Comparison of ENCODE assay signal across 8 cellular contexts in the genomic region with DNA sequence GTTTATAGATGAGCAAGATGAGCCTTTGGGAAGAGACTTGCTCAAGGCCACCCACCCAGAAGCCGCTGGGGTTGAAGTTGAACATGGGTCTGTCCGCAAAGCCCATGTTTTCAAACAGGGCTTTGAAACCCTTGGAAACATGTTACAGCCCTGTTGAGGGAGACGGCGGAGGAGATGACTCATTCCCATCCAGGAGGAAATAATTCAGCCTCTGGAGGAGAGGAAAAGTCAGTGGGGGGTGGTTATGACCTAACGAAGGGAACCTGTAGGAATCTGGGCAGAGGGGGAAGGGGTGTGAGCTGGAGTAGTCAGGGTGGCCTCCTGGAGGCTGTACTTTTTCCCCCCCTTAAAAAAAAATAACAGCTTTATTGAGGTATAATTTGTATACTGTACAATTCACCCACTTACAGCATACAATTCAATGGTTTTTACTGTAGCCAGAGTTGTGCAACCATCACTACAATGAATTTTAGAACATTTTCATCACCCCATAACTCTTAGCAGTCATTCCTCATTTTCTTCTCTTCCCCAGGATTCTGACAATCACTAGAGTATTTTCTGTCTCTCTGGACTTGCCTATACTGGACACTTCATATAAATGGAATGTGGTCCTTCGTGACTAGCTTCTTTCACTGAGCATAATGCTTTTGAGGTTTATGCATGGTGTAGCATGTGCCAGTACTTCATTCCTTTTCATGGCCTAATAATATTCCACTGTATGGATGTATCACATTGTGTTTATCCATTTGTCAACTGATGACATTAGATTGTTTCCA. TPM values are rescaled to one million over a fixed set of nuclear protein-coding genes. Genes with fewer than 3 reads are reported as not detected.
DNase-seq lines count a peak whose midpoint lies in the region; ATAC-seq, FAIRE-seq and TF ChIP-seq lines count a peak whose summit lies in the region.

No MANE protein-coding gene starts in this region.

- H2AFZ ChIP-seq in K562 (ENCODE audit: low read depth, low read length) = no peak overlapping the region
- no peak overlapping the region for H2AFZ ChIP-seq in HepG2 (ENCODE audit: low read length)

- no peaks in the 10 kb centered on the region for H3K79me2 ChIP-seq in K562 (ENCODE audit: control insufficient read depth, insufficient read depth, low read length)
- peaks cover 12% of the 10 kb centered on the region for H3K79me2 ChIP-seq in HepG2 (ENCODE audit: insufficient read depth, low read length)

- H3K4me3 ChIP-seq in heart left ventricle (no peak overlapping the region), K562 (no peak overlapping the region), HepG2 (replicated peaks in 1 of 3; ENCODE audit: insufficient read depth in 1 of 3, low read depth in 2 of 3, low read length in 3 of 3) (no peak overlapping the region), prostate gland (no peak overlapping the region)

- peak in 1 of 5 donors; percentile 39 for DNase-seq in heart left ventricle
- no peak for DNase-seq in left ventricle myocardium superior
- DNase-seq in K562 (ENCODE audit: extremely low read depth in 1 of 4, low spot score in 3 of 4) = no peak
- DNase-seq in HepG2 (ENCODE audit: low spot score) = no peak
- peak; percentile 81 for DNase-seq in urothelium cell line (ENCODE audit: low spot score)
- DNase-seq in prostate gland (ENCODE audit: low spot score) = no peak

- no peak for TF ChIP-seq EP300 in K562 (IDR thresholded peaks at IDR 0.05; ENCODE audit: low read length)
- TF ChIP-seq EP300 in HepG2 (IDR thresholded peaks at IDR 0.05; ENCODE audit: low read depth in 2 of 2, low read length in 2 of 2) = no peak
- no peak for TF ChIP-seq EP300 in HepG2 (CRISPR knock-in tag; IDR thresholded peaks at IDR 0.05; ENCODE audit: borderline replicate concordance)

- BruUV-seq in K562 (replicated peaks; lab: Mats Ljungman, UMichigan) = no TSS peak
- BruUV-seq in HepG2 (replicated peaks; lab: Mats Ljungman, UMichigan) = no TSS peak

- no peak for TF ChIP-seq RAD21 in K562 (CRISPR knock-in tag; conservative IDR thresholded peaks at IDR 0.05 in 1 of 2, IDR thresholded peaks at IDR 0.05 in 1 of 2)
- TF ChIP-seq RAD21 in HepG2 (CRISPR knock-in tag; IDR thresholded peaks at IDR 0.05) = no peak

- peak in 3 of 4 donors; percentile 37 to 76 (median 55) for ATAC-seq in heart left ventricle
- ATAC-seq in left ventricle myocardium superior = no peak
- ATAC-seq in K562 = no peak
- ATAC-seq in HepG2 = no peak
- ATAC-seq in HG02571 (IDR thresholded peaks at IDR 0.05; ENCODE audit: unreplicated experiment) = no peak
- no peak for ATAC-seq in GM18498 (IDR thresholded peaks at IDR 0.05; ENCODE audit: unreplicated experiment)

- H4K20me1 ChIP-seq in K562 (replicated peaks; ENCODE audit: control insufficient read depth, insufficient read depth, low read length) = no peaks in the 10 kb centered on the region
- no peaks in the 10 kb centered on the region for H4K20me1 ChIP-seq in HepG2 (ENCODE audit: insufficient read depth, low read length)

- H3K27ac ChIP-seq in heart left ventricle (peak overlapping the region in 10 of 12 donors; percentile 13 to 95 (median 58)), K562 (ENCODE audit: extremely low read depth, low read depth, low read length) (no peak overlapping the region), HepG2 (ENCODE audit: extremely low read length, insufficient read depth, low read length) (no peak overlapping the region), prostate gland (no peak overlapping the region)

- 55 to 65% (median 58%) methylated on average over 6 of the region's 6 CpGs for WGBS in heart left ventricle, 4 donors
- WGBS in K562 (ENCODE audit: insufficient coverage, low coverage, missing lambda C conversion rate) = 2% methylated on average over 6 of the region's 6 CpGs
- 16% methylated on average over 5 of the region's 6 CpGs for WGBS in HepG2 (ENCODE audit: low lambda C conversion rate)
- 74% methylated on average over 6 of the region's 6 CpGs for WGBS in prostate gland

- in situ Hi-C loops in K562 (cut with MboI) = no loop called here
- in situ Hi-C loops in HepG2 (cut with HindIII; ENCODE audit: extremely low pct_ligation_motif_present, low pct_unique_long_range_greater_than_20kb) = no loop called here

- CTCF ChIA-PET in K562 (lab: Yijun Ruan, JAX; ENCODE audit: low intra/inter-chr PET ratio) (no interaction called here), HepG2 (lab: Yijun Ruan, JAX; ENCODE audit: low intra/inter-chr PET ratio, low total read pairs) (no interaction called here)

- no peaks in the 10 kb centered on the region for H3K9me1 ChIP-seq in K562 (ENCODE audit: control insufficient read depth, insufficient read depth, low read length)

- peaks cover 0 to 62% (median 25%) of the 10 kb centered on the region in 12 donors for H3K4me1 ChIP-seq in heart left ventricle
- H3K4me1 ChIP-seq in K562 (replicated peaks in 1 of 2; ENCODE audit: control insufficient read depth in 2 of 2, insufficient read depth in 2 of 2, low read length in 2 of 2) = peaks cover 0 to 8% of the 10 kb centered on the region in 2 experiments; a peak in 2 of 5 replicates
- H3K4me1 ChIP-seq in HepG2 (ENCODE audit: insufficient read depth, low read length) = peaks cover 41% of the 10 kb centered on the region
- no peaks in the 10 kb centered on the region for H3K4me1 ChIP-seq in prostate gland (replicated peaks)

- no peak for TF ChIP-seq POLR2A in heart left ventricle (IDR thresholded peaks at IDR 0.05)
- no peak for TF ChIP-seq POLR2A in K562 (conservative IDR thresholded peaks at IDR 0.05)
- no peak for TF ChIP-seq POLR2A in HepG2 (IDR thresholded peaks at IDR 0.05; ENCODE audit: insufficient read depth in 1 of 2, low read depth in 2 of 2, low read length in 2 of 2)
- no peak for TF ChIP-seq POLR2A in prostate gland (IDR thresholded peaks at IDR 0.05)

- intact Hi-C loops in heart left ventricle (cut with DNase I) (loop anchor here in 2 of 10 donors (5.0 kb wide), 1 partner anchor 54 kb away; no protein-coding TSS in a partner anchor), left ventricle myocardium superior (cut with micrococcal nuclease) (no loop called here), K562 (cut with micrococcal nuclease) (no loop called here), HepG2 (cut with micrococcal nuclease; ENCODE audit: unreplicated experiment) (loop anchor here (2.0 to 5.0 kb wide), 2 partner anchors 27 to 39 kb away; no protein-coding TSS in a partner anchor), prostate gland (cut with DNase I) (loop anchor here (10.0 kb wide), 1 partner anchor 173 kb away; no protein-coding TSS in a partner anchor)

- TF ChIP-seq CTCF in heart left ventricle (IDR thresholded peaks at IDR 0.05) (no peak), K562 (IDR thresholded peaks at IDR 0.05 in 2 of 3, conservative IDR thresholded peaks at IDR 0.05 in 1 of 3; ENCODE audit: insufficient read depth in 2 of 3, low read depth in 1 of 3, low read length in 3 of 3) (no peak), HepG2 (CRISPR knock-in tag; IDR thresholded peaks at IDR 0.05) (no peak), prostate gland (IDR thresholded peaks at IDR 0.05) (no peak)

- H3K27me3 ChIP-seq in heart left ventricle = no peaks in the 10 kb centered on the region
- H3K27me3 ChIP-seq in K562 (ENCODE audit: control insufficient read depth in 2 of 2, insufficient read depth in 2 of 2, low read length in 2 of 2) = peaks cover 3 to 34% of the 10 kb centered on the region in 2 experiments; a peak in 4 of 5 replicates
- H3K27me3 ChIP-seq in HepG2 (ENCODE audit: control insufficient read depth in 1 of 2, insufficient read depth in 2 of 2, low read length in 2 of 2) = no peaks in the 10 kb centered on the region; a peak in 1 of 5 replicates
- H3K27me3 ChIP-seq in prostate gland (replicated peaks; ENCODE audit: insufficient read depth) = no peaks in the 10 kb centered on the region

- H3K36me3 ChIP-seq in heart left ventricle (no peaks in the 10 kb centered on the region), K562 (ENCODE audit: control insufficient read depth, insufficient read depth, low read length) (no peaks in the 10 kb centered on the region), HepG2 (replicated peaks in 1 of 2; ENCODE audit: control insufficient read depth in 1 of 2, insufficient read depth in 2 of 2, low read length in 2 of 2) (no peaks in the 10 kb centered on the region), prostate gland (no peaks in the 10 kb centered on the region)

- POLR2A ChIA-PET in K562 (lab: Yijun Ruan, JAX) (no interaction called here), HepG2 (lab: Yijun Ruan, JAX) (interaction anchor here (1.3 kb wide), 1 partner anchor 38 kb away, joined by 3 read pairs; no protein-coding TSS in a partner anchor)

- H3K9me3 ChIP-seq in heart left ventricle (no peaks in the 10 kb centered on the region), K562 (replicated peaks; ENCODE audit: control insufficient read depth, insufficient read depth, low read depth, low read length) (no peaks in the 10 kb centered on the region), HepG2 (ENCODE audit: low read length) (no peaks in the 10 kb centered on the region), prostate gland (no peaks in the 10 kb centered on the region)

- no peak for FAIRE-seq in K562 (lab: Jason Lieb, UNC)
- no peak for FAIRE-seq in HepG2 (lab: Jason Lieb, UNC)
- no peak for FAIRE-seq in urothelium cell line (lab: Jason Lieb, UNC)

- H3K4me2 ChIP-seq in K562 (ENCODE audit: insufficient read depth, low read length) (no peak overlapping the region), HepG2 (ENCODE audit: low read depth, low read length) (0 out of 2 replicates have a peak overlapping the region, but pooled peaks have one; percentile 5)

- no peak overlapping the region for H3K9ac ChIP-seq in K562 (ENCODE audit: insufficient read depth in 1 of 2, low read depth in 2 of 2, low read length in 2 of 2)
- no peak overlapping the region for H3K9ac ChIP-seq in HepG2 (ENCODE audit: insufficient read depth, low read depth, low read length)

RNA-seq across cellular contexts. Expression of a gene that starts 1.9 kb away (rescaled TPM):
- total RNA-seq in heart left ventricle (10 to 100 TPM in 8 of 9 donors, 1 to 10 TPM in 1; 9.7 to 37.0 (median 14.6) TPM), left ventricle myocardium superior (14.7 TPM), K562 (2014; rRNA removed) (not detected in 2 replicates), K562 (2014; rRNA removed; fragmentation: Illumina TruSeq; extraction: Trizol) (not detected in 2 replicates), K562 (2015; rRNA removed; fragmentation: Illumina TruSeq; extraction: Trizol) (0.07 and 0.34 TPM in 2 replicates), K562 (2021) (0.38 and 0.49 TPM in 2 replicates), HepG2 (2016; rRNA removed; fragmentation: Illumina TruSeq; extraction: Trizol) (2.3 and 2.9 TPM in 2 replicates), prostate gland (10 to 100 TPM in 1 of 2 donors, 1 to 10 TPM in 1; 8.8 to 41.6 TPM)
- polyA plus RNA-seq in heart left ventricle (1 to 10 TPM; 8.6 to 8.7 TPM), K562 (2011; rRNA removed) (0.01 and 0.61 TPM in 2 replicates), K562 (2014; fragmentation: Illumina TruSeq; extraction: Trizol) (0.09 and 0.10 TPM in 2 replicates), K562 (2014; fragmentation: Nextera tagmentation; extraction: Ambion mirVana) (not detected), K562 (2014; rRNA removed) (0.03 TPM in 1 of 2 replicates, not detected in the other), HepG2 (2011; rRNA removed) (3.5 and 3.6 TPM in 2 replicates)
- total RNA-seq in K562 (2011; cell fraction: chromatin; rRNA removed; ENCODE audit: low replicate concordance) = 0.23 TPM in 1 of 2 replicates, not detected in the other
- not detected in 2 replicates for total RNA-seq in K562 (2011; cell fraction: nucleolus; rRNA removed)
- total RNA-seq in K562 (2011; cell fraction: nucleoplasm; rRNA removed) = not detected in 2 replicates
- 0.07 and 0.38 TPM in 2 replicates for polyA plus RNA-seq in K562 (2011; cell fraction: cytosol; rRNA removed)
- polyA plus RNA-seq in K562 (2011; cell fraction: nucleus; rRNA removed) = 0.79 TPM in 1 of 2 replicates, not detected in the other
- polyA plus RNA-seq in K562 (2012) = 0.17 and 0.42 TPM in 2 replicates
- polyA minus RNA-seq in K562 (2011; rRNA and poly(A)+ RNA removed) = 1.4 TPM in 1 of 2 replicates, not detected in the other
- 2.4 TPM in 1 of 2 replicates, not detected in the other for polyA minus RNA-seq in K562 (2011; cell fraction: cytosol; rRNA and poly(A)+ RNA removed)
- 2.6 TPM in 1 of 2 replicates, not detected in the other for polyA minus RNA-seq in K562 (2011; cell fraction: nucleus; rRNA and poly(A)+ RNA removed)
- 2.3 and 2.7 TPM in 2 replicates for total RNA-seq in HepG2 (2016; cell fraction: cytosol; rRNA removed; fragmentation: Illumina TruSeq; extraction: Trizol; ENCODE audit: low read depth)
- total RNA-seq in HepG2 (2016; cell fraction: insoluble cytoplasmic fraction; rRNA removed; fragmentation: Illumina TruSeq; extraction: Trizol) = 2.0 and 2.8 TPM in 2 replicates
- 4.4 and 4.7 TPM in 2 replicates for total RNA-seq in HepG2 (2016; cell fraction: membrane; rRNA removed; fragmentation: Illumina TruSeq; extraction: Trizol)
- 5.1 and 7.2 TPM in 2 replicates for total RNA-seq in HepG2 (2016; cell fraction: nucleus; rRNA removed; fragmentation: Illumina TruSeq; extraction: Trizol)
- 1.6 and 2.1 TPM in 2 replicates for polyA plus RNA-seq in HepG2 (2011; cell fraction: cytosol; rRNA removed)
- polyA plus RNA-seq in HepG2 (2011; cell fraction: nucleus; rRNA removed) = 7.0 TPM in 2 replicates
- polyA plus RNA-seq in HepG2 (2012) = 5.6 and 6.5 TPM in 2 replicates
- 6.3 and 6.8 TPM in 2 replicates for polyA plus RNA-seq in HepG2 (2016; cell fraction: cytosol; fragmentation: Illumina TruSeq; extraction: Trizol; ENCODE audit: low read depth)
- polyA plus RNA-seq in HepG2 (2016; cell fraction: insoluble cytoplasmic fraction; fragmentation: Illumina TruSeq; extraction: Trizol; ENCODE audit: low read depth) = 7.0 and 10.5 TPM in 2 replicates
- 9.8 and 10.5 TPM in 2 replicates for polyA plus RNA-seq in HepG2 (2016; cell fraction: membrane; fragmentation: Illumina TruSeq; extraction: Trizol; ENCODE audit: low read depth)
- polyA plus RNA-seq in HepG2 (2016; cell fraction: nucleus; fragmentation: Illumina TruSeq; extraction: Trizol; ENCODE audit: insufficient read depth, low read depth) = 11.7 and 11.9 TPM in 2 replicates
- 5.5 TPM in 1 of 2 replicates, not detected in the other for polyA minus RNA-seq in HepG2 (2011; rRNA and poly(A)+ RNA removed; ENCODE audit: low replicate concordance)
- polyA minus RNA-seq in HepG2 (2011; cell fraction: cytosol; rRNA and poly(A)+ RNA removed) = 4.6 and 4.9 TPM in 2 replicates
- polyA minus RNA-seq in HepG2 (2011; cell fraction: nucleus; rRNA and poly(A)+ RNA removed) = 8.0 and 9.7 TPM in 2 replicates

Comparison
In these comparisons a context has a peak if more than half of its experiments do, and no peak if none do; other contexts are left out.
1. ATAC-seq: peak in heart left ventricle (3 of 4); none in left ventricle myocardium superior (single experiment), K562 (single experiment), HepG2 (single experiment), HG02571 (single experiment) and GM18498 (single experiment).
2. H3K27ac ChIP-seq: peak in heart left ventricle (10 of 12); none in K562 (single experiment), HepG2 (single experiment) and prostate gland (0 of 2).
3. intact Hi-C loops: an anchor here in HepG2 (2.0 to 5.0 kb wide) and prostate gland (10.0 kb wide); none called in left ventricle myocardium superior and K562.